ENCODE assay signal across 21 cellular contexts in the genomic region with DNA sequence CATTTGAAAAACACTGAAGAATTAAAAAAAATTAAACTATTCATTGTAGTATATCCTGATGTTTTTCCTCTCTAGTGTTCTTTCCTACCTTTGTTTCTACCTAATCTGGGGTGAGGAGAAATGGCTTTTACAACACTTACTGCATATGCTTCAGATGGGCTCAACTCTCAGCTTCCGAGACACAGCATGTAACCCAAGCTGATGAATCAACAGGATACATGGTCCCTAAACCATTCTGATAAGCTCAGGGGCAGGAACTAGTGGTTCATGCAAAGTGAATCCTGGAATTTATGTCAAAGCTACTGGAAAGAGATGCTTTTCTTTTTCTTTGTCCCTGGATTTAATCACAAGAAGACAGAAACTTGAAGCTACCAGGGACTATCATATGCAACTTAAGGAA.
DNase-seq lines count a peak whose midpoint lies in the region; ATAC-seq, FAIRE-seq and TF ChIP-seq lines count a peak whose summit lies in the region.
"Had no signal": no experiment of that assay in that cellular context is flagged by ENCODE, and none has a peak within 500 bp of the region (broad histone marks: within the 10 kb centered on the region; RNA-seq: fewer than 3 reads in every experiment).

No MANE protein-coding gene starts in this region.

- H3K4me2 ChIP-seq in endothelial cell of umbilical vein (ENCODE audit: insufficient read depth, low read length) (no peak overlapping the region), mesendoderm (ENCODE audit: low read length) (no peak overlapping the region)
- H3K4me2 ChIP-seq: BLaER1, PC-9, SK-N-SH had no signal

- no peaks in the 10 kb centered on the region for H3K36me3 ChIP-seq in NT2/D1 (ENCODE audit: insufficient read depth, insufficient read length, low read length)
- H3K36me3 ChIP-seq in endothelial cell of umbilical vein (ENCODE audit: control insufficient read depth in 2 of 2, extremely low read depth in 1 of 2, insufficient read depth in 2 of 2, low read length in 2 of 2), result no peaks in the 10 kb centered on the region
- H3K36me3 ChIP-seq in mesendoderm (ENCODE audit: control insufficient read depth, insufficient read depth, low read length), result no peaks in the 10 kb centered on the region
- H3K36me3 ChIP-seq: BLaER1 had no signal

- BruUV-seq in endothelial cell of umbilical vein (replicated peaks; lab: Mats Ljungman, UMichigan), result no TSS peak

- no peak overlapping the region for H2AFZ ChIP-seq in endothelial cell of umbilical vein (ENCODE audit: low read depth, low read length)
- H2AFZ ChIP-seq: PC-9 had no signal

- H3K27me3 ChIP-seq in NT2/D1 (ENCODE audit: insufficient read depth, insufficient read length), result no peaks in the 10 kb centered on the region
- H3K27me3 ChIP-seq in endothelial cell of umbilical vein (ENCODE audit: control insufficient read depth in 2 of 2, insufficient read depth in 2 of 2, low read length in 2 of 2), result no peaks in the 10 kb centered on the region
- no peaks in the 10 kb centered on the region for H3K27me3 ChIP-seq in mesendoderm (ENCODE audit: insufficient read depth, low read length, poor library complexity)
- H3K27me3 ChIP-seq: BLaER1 had no signal

- no peak overlapping the region for H3K18ac ChIP-seq in mesendoderm (ENCODE audit: low read length)

- DNase-seq in Daoy (ENCODE audit: low read depth) (peak; percentile 34), NT2/D1 (ENCODE audit: low read depth, low spot score) (peak; percentile 16), endothelial cell of umbilical vein (ENCODE audit: low read depth, low spot score) (no peak), mesendoderm (peak; percentile 86), lower leg skin (ENCODE audit: low spot score in 2 of 2) (no peak)
- DNase-seq: 8988T; CD8-positive, alpha-beta memory T cell; NCI-H1436 treated with DMSO at 0.1 percent for 48 hours; NCI-H2081; NCI-H226; NCI-H526 treated with DMSO at 0.1 percent for 48 hours; NK-92 treated with Interleukin-12 subunit alpha and Interleukin-12 subunit beta, amount 100 ng/mL, for 24 hours; PC-9; SK-N-SH had no signal

- TF ChIP-seq CTCF in endothelial cell of umbilical vein (IDR thresholded peaks at IDR 0.05; ENCODE audit: extremely low read depth in 1 of 2, insufficient read depth in 1 of 2, low read depth in 1 of 2, low read length in 2 of 2) (no peak), lower leg skin (IDR thresholded peaks at IDR 0.05) (no peak)

- no peak for ATAC-seq in HG03565 (IDR thresholded peaks at IDR 0.05; ENCODE audit: unreplicated experiment)
- no peak for ATAC-seq in GM21526 (IDR thresholded peaks at IDR 0.05; ENCODE audit: low FRiP score, unreplicated experiment)
- ATAC-seq in SK-N-SH treated with all-trans-retinoic acid at 6 μM for 48 hours, result no peak
- ATAC-seq: HCT116, K562 had no signal

- no peak overlapping the region for H2BK5ac ChIP-seq in mesendoderm (ENCODE audit: low read length)

- no peaks in the 10 kb centered on the region for H3K79me2 ChIP-seq in endothelial cell of umbilical vein (ENCODE audit: control insufficient read depth, insufficient read depth, low read length)
- no peaks in the 10 kb centered on the region for H3K79me2 ChIP-seq in mesendoderm (ENCODE audit: control insufficient read depth, insufficient read depth, low read length)

- no peaks in the 10 kb centered on the region for H3K79me1 ChIP-seq in mesendoderm (ENCODE audit: low read length)

- no peak overlapping the region for H3K56ac ChIP-seq in mesendoderm (ENCODE audit: low read length)

- H4K8ac ChIP-seq in mesendoderm (ENCODE audit: low read depth, low read length), result no peak overlapping the region

- H3K9me3 ChIP-seq in NT2/D1 (ENCODE audit: insufficient read depth, low read length), result no peaks in the 10 kb centered on the region
- no peaks in the 10 kb centered on the region for H3K9me3 ChIP-seq in endothelial cell of umbilical vein (replicated peaks; ENCODE audit: control insufficient read depth, insufficient read depth, low read length)
- H3K9me3 ChIP-seq: BLaER1, SK-N-SH had no signal

- H4K20me1 ChIP-seq in endothelial cell of umbilical vein (replicated peaks; ENCODE audit: control insufficient read depth, extremely low read depth, insufficient read depth, low read length), result no peaks in the 10 kb centered on the region
- H4K20me1 ChIP-seq: BLaER1 had no signal

- POLR2A ChIA-PET in endothelial cell of umbilical vein (lab: Charles Lee), result no interaction called here

- no peak overlapping the region for H2BK120ac ChIP-seq in mesendoderm (ENCODE audit: low read depth, low read length)

- H3K4me1 ChIP-seq in NT2/D1 (ENCODE audit: insufficient read depth, insufficient read length) (no peaks in the 10 kb centered on the region), endothelial cell of umbilical vein (ENCODE audit: control insufficient read depth, extremely low read depth, insufficient read depth, low read length) (no peaks in the 10 kb centered on the region), mesendoderm (ENCODE audit: control insufficient read depth, low read depth, low read length) (no peaks in the 10 kb centered on the region)
- H3K4me1 ChIP-seq: BLaER1 had no signal

- H3K9ac ChIP-seq in NT2/D1 (ENCODE audit: insufficient read length, low read depth), result no peak overlapping the region
- H3K9ac ChIP-seq in endothelial cell of umbilical vein (replicated peaks; ENCODE audit: extremely low read depth, insufficient read depth, low read length), result no peak overlapping the region
- H3K9ac ChIP-seq in mesendoderm (ENCODE audit: low read length), result no peak overlapping the region
- H3K9ac ChIP-seq: BLaER1, SK-N-SH had no signal

- no peak overlapping the region for H3K27ac ChIP-seq in endothelial cell of umbilical vein (ENCODE audit: insufficient read depth, low read depth, low read length)
- H3K27ac ChIP-seq in mesendoderm (ENCODE audit: low read depth, low read length), result no peak overlapping the region
- H3K27ac ChIP-seq: BLaER1, PC-9 had no signal

- intact Hi-C loops in endothelial cell of umbilical vein (cut with micrococcal nuclease) (no loop called here), lower leg skin (cut with DNase I; ENCODE audit: low total_unique reads) (no loop called here)

- no peak overlapping the region for H2AK5ac ChIP-seq in mesendoderm (ENCODE audit: low read length)

- CTCF ChIA-PET in endothelial cell of umbilical vein (lab: Charles Lee), result no interaction called here

- no peak overlapping the region for H3K23ac ChIP-seq in mesendoderm (ENCODE audit: low read length)

- H4K5ac ChIP-seq in mesendoderm (ENCODE audit: low read length), result no peak overlapping the region

- TF ChIP-seq POLR2A in endothelial cell of umbilical vein (IDR thresholded peaks at IDR 0.05; ENCODE audit: low read depth, low read length) (no peak), lower leg skin (IDR thresholded peaks at IDR 0.05) (no peak)

- no peak for FAIRE-seq in endothelial cell of umbilical vein (lab: Jason Lieb, UNC)
- FAIRE-seq: HTR-8/SVneo, K562 had no signal

- H3K4me3 ChIP-seq in NT2/D1 (ENCODE audit: insufficient read length, low read depth) (no peak overlapping the region), endothelial cell of umbilical vein (replicated peaks in 1 of 3; ENCODE audit: insufficient read depth in 1 of 3, low read depth in 1 of 3, low read length in 3 of 3) (no peak overlapping the region), mesendoderm (ENCODE audit: low read length) (no peak overlapping the region), lower leg skin (ENCODE audit: low read depth, poor library complexity, severe bottlenecking) (no peak overlapping the region)
- H3K4me3 ChIP-seq: BLaER1, K562, PC-9 had no signal

- no peak overlapping the region for H2BK15ac ChIP-seq in mesendoderm (replicated peaks; ENCODE audit: low read depth)

- WGBS in mesendoderm (ENCODE audit: extremely low coverage, insufficient coverage, low lambda C conversion rate), result no CpG with 5 or more reads among the region's 1 CpG
- 77 to 79% methylated on average over 1 of the region's 1 CpG for WGBS in lower leg skin, 2 donors

- dilution Hi-C loops in endothelial cell of umbilical vein (cut with MboI; ENCODE audit: extremely low pct_ligation_motif_present, low sequenced_read_pairs), result no loop called here

- no peaks in the 10 kb centered on the region for H3K9me1 ChIP-seq in endothelial cell of umbilical vein (replicated peaks; ENCODE audit: control insufficient read depth, extremely low read depth, insufficient read depth, low read length)

- H3K4ac ChIP-seq in mesendoderm (ENCODE audit: low read depth, low read length), result no peak overlapping the region

TF ChIP-seq in endothelial cell of umbilical vein, 7 proteins besides CTCF, POLR2A, EP300 and RAD21:
- TF ChIP-seq GATA2 (IDR thresholded peaks at IDR 0.05; ENCODE audit: insufficient read depth, insufficient read length, low read depth, low read length) (peak; percentile 17), EZH2 (IDR thresholded peaks at IDR 0.05; ENCODE audit: borderline replicate concordance, low read depth, low read length, severe bottlenecking) (no peak)

TF ChIP-seq in SK-N-SH treated with all-trans-retinoic acid at 6 μM for 48 hours, 23 proteins besides CTCF, POLR2A, EP300 and RAD21:
- TF ChIP-seq ZNF565 (CRISPR knock-in tag; conservative IDR thresholded peaks at IDR 0.05; ENCODE audit: low read depth) (no peak), OSR1 (CRISPR knock-in tag; IDR thresholded peaks at IDR 0.05) (no peak)

Comparison
In these comparisons a context has a peak if more than half of its experiments do, and no peak if none do; other contexts are left out.
1. DNase-seq: peak in Daoy (single experiment), NT2/D1 (single experiment) and mesendoderm (single experiment); none in endothelial cell of umbilical vein (single experiment) and lower leg skin (0 of 2).